Comparison of ENCODE assay signal across 22 cellular contexts in the genomic region with DNA sequence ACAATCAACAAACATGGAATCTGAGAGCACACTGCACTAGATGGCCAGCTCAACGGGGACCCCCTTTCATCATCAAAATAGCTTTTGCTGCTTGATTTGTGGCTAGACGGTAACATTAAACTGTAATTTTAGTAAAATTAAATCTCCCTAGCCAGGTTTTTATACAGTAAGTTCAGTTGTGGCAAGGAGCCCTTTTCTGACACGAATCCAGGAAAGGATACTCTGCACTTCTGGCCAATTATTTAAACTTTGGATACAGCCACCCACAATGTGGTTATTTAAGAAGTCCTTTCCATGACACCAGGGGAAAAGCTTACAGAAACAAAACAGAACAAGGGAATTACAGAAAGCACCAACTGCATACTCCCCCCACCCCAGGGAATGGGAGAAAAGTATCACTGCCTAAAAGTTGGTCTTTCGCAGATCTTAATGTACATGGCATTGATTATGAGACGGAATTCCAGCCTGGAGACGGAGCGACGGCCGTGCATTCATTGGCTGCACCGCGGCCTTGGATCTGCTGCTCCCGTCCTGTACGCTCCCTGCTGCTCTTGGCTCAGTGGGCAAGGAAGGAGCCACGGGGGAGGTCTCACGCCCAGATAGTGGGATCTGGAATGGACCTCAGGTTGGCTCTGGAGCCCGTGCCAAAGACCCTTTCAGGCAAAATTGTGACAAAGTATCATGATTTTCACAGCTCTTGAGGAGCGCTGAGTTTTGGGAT. TPM values are rescaled to one million over a fixed set of nuclear protein-coding genes. Genes with fewer than 3 reads are reported as not detected.
DNase-seq lines count a peak whose midpoint lies in the region; ATAC-seq, FAIRE-seq and TF ChIP-seq lines count a peak whose summit lies in the region.
"Had no signal": no experiment of that assay in that cellular context is flagged by ENCODE, and none has a peak within 500 bp of the region (broad histone marks: within the 10 kb centered on the region; RNA-seq: fewer than 3 reads in every experiment).

No MANE protein-coding gene starts in this region.

- H4K20me1 ChIP-seq in GM23248 (ENCODE audit: insufficient read depth) (no peaks in the 10 kb centered on the region), hepatocyte (ENCODE audit: insufficient read depth, poor library complexity, severe bottlenecking) (no peaks in the 10 kb centered on the region)

- ATAC-seq in HG03159 (IDR thresholded peaks at IDR 0.05; ENCODE audit: unreplicated experiment) (no peak), GM18520 (IDR thresholded peaks at IDR 0.05; ENCODE audit: unreplicated experiment) (no peak), HG03280 (IDR thresholded peaks at IDR 0.05; ENCODE audit: unreplicated experiment) (no peak)
- ATAC-seq: gastrocnemius medialis, GM12878, psoas muscle had no signal

- no peaks in the 10 kb centered on the region for H3K79me2 ChIP-seq in GM23248 (ENCODE audit: insufficient read depth)
- no peaks in the 10 kb centered on the region for H3K79me2 ChIP-seq in hepatocyte

- H3K4me3 ChIP-seq in GM23248 (no peak overlapping the region), astrocyte of the spinal cord (ENCODE audit: low read depth, low read length) (no peak overlapping the region), hepatocyte (no peak overlapping the region)
- H3K4me3 ChIP-seq: dorsolateral prefrontal cortex, gastrocnemius medialis, GM12878, psoas muscle had no signal

- H3K36me3 ChIP-seq in GM23248 (ENCODE audit: low read depth) = peaks cover 20% of the 10 kb centered on the region
- no peaks in the 10 kb centered on the region for H3K36me3 ChIP-seq in hepatocyte (replicated peaks; ENCODE audit: insufficient read depth, low read depth)

- DNase-seq in GM23248 (peak; percentile 72), astrocyte of the spinal cord (ENCODE audit: low read depth, low spot score) (peak; percentile 76), hepatocyte (ENCODE audit: low spot score) (no peak), stromal cell of bone marrow (ENCODE audit: low read depth) (peak; percentile 66), HTR-8/SVneo (ENCODE audit: insufficient read length, low spot score) (no peak)
- DNase-seq: activated CD4-positive, CD25-positive, alpha-beta regulatory T cell treated with anti-CD3 and anti-CD28 coated beads, Interleukin-2, amount 50 U/mL, for 72 hours; activated naive CD8-positive, alpha-beta T cell treated with anti-CD3 and anti-CD28 coated beads for 36 hours; C1 segment of cervical spinal cord; DMS79 treated with DMSO at 0.1 percent for 48 hours; dorsolateral prefrontal cortex; gastrocnemius medialis; islet precursor cell; KBM-7; NCI-H146; stimulated activated CD4-positive, alpha-beta T cell treated with anti-CD3 and anti-CD28 coated beads, Interleukin-1b, Interleukin-23, amount 100 ng/mL, for 48 hours; SW 1271 had no signal

- H3K9me2 ChIP-seq in GM23248 (ENCODE audit: insufficient read depth) (no peaks in the 10 kb centered on the region), hepatocyte (replicated peaks; ENCODE audit: insufficient read depth) (no peaks in the 10 kb centered on the region)

- no peak for TF ChIP-seq CTCF in astrocyte of the spinal cord (IDR thresholded peaks at IDR 0.05; ENCODE audit: low read depth, low read length)
- TF ChIP-seq CTCF in hepatocyte (IDR thresholded peaks at IDR 0.05; ENCODE audit: poor library complexity) = no peak

- H3K4me2 ChIP-seq in GM23248 (ENCODE audit: unreplicated experiment) (peak overlapping the region; percentile 6), hepatocyte (no peak overlapping the region)

- peak overlapping the region; percentile 68 for H3K9ac ChIP-seq in GM23248

- in situ Hi-C loops in GM23248 (cut with MboI) (no loop called here), astrocyte of the spinal cord (cut with HindIII; ENCODE audit: low sequenced_read_pairs) (no loop called here)

- H3K4me1 ChIP-seq in GM23248 (ENCODE audit: insufficient read depth) (peaks cover 41% of the 10 kb centered on the region), hepatocyte (ENCODE audit: insufficient read depth) (no peaks in the 10 kb centered on the region)

- FAIRE-seq in HTR-8/SVneo (lab: Jason Lieb, UNC) = no peak
- FAIRE-seq: GM12878, GM19239 had no signal

- peak overlapping the region; percentile 91 for H3K27ac ChIP-seq in GM23248
- H3K27ac ChIP-seq in hepatocyte = peak overlapping the region; percentile 22
- H3K27ac ChIP-seq: gastrocnemius medialis had no signal

- H2AFZ ChIP-seq in GM23248 = no peak overlapping the region
- H2AFZ ChIP-seq in hepatocyte = no peak overlapping the region

- WGBS in GM23248 (ENCODE audit: low coverage in 1 of 2, low lambda C conversion rate in 2 of 2, missing lambda C conversion rate in 2 of 2), 2 experiments = 53 to 58% methylated on average over 17 of the region's 17 CpGs
- WGBS in hepatocyte (ENCODE audit: low lambda C conversion rate, missing lambda C conversion rate) = 93% methylated on average over 17 of the region's 17 CpGs

- H3K27me3 ChIP-seq in GM23248 (replicated peaks; ENCODE audit: insufficient read depth) = no peaks in the 10 kb centered on the region
- H3K27me3 ChIP-seq in hepatocyte = no peaks in the 10 kb centered on the region
- H3K27me3 ChIP-seq: dorsolateral prefrontal cortex, gastrocnemius medialis had no signal

- H3F3A ChIP-seq in GM23248 (ENCODE audit: insufficient read depth) = peaks cover 54% of the 10 kb centered on the region

- H3K9me3 ChIP-seq in GM23248 (ENCODE audit: low read depth) (no peaks in the 10 kb centered on the region), hepatocyte (ENCODE audit: low read depth) (no peaks in the 10 kb centered on the region)
- H3K9me3 ChIP-seq: gastrocnemius medialis, psoas muscle had no signal

RNA-seq across cellular contexts. Expression of a gene that starts 19.8 kb away (rescaled TPM):
- 34.2 and 51.7 TPM in 2 replicates for total RNA-seq in GM23248 (2014; rRNA removed; shearing (Covaris generic))
- 32.7 and 33.3 TPM in 2 replicates for polyA plus RNA-seq in GM23248 (2016; fragmentation: Nextera tagmentation; extraction: Ambion mirVana)
- total RNA-seq in hepatocyte = 46.2 and 54.7 TPM in 2 replicates
- polyA plus RNA-seq in hepatocyte = 62.9 and 64.0 TPM in 2 replicates

Comparison
In these comparisons a context has a peak if more than half of its experiments do, and no peak if none do; other contexts are left out.
1. DNase-seq: peak in GM23248 (single experiment), astrocyte of the spinal cord (single experiment) and stromal cell of bone marrow (single experiment); none in hepatocyte (single experiment) and HTR-8/SVneo (single experiment).